11 cellular contexts compared by ENCODE assay signal in the genomic region with DNA sequence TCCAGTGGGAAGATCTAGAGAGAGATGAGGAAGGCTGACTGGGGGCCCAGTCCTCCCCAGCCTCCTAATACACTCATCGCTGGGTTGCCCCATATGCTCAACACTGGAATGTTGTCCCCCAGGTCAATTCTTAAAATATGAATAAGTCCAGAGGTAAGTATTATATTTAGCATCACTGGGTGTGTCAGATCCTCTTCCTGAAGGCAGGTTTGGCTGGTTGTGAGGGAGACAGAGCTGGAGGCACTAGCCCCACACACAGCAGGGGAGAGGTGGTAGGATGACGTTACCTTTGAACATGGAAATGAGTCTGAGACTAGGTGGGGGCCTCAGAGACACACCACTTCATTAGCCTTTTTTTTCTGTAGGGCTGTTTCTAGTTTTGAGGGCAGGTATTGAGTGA. TPM values are rescaled to one million over a fixed set of nuclear protein-coding genes. Genes with fewer than 3 reads are reported as not detected.
DNase-seq lines count a peak whose midpoint lies in the region; ATAC-seq, FAIRE-seq and TF ChIP-seq lines count a peak whose summit lies in the region.
"Had no signal": no experiment of that assay in that cellular context is flagged by ENCODE, and none has a peak within 500 bp of the region (broad histone marks: within the 10 kb centered on the region; RNA-seq: fewer than 3 reads in every experiment).

No MANE protein-coding gene starts in this region.

- intact Hi-C loops in psoas muscle (cut with DNase I), result no loop called here

- H3K27me3 ChIP-seq in fibroblast of lung (ENCODE audit: control insufficient read depth, insufficient read depth, low read length) (no peaks in the 10 kb centered on the region), psoas muscle (ENCODE audit: insufficient read depth in 3 of 3, low read length in 2 of 3) (peaks cover 0 to 13% (median 0%) of the 10 kb centered on the region in 3 donors)

- DNase-seq in A549 (ENCODE audit: low read depth in 1 of 2, low spot score in 1 of 2) (no peak), fibroblast of lung (ENCODE audit: low read depth in 2 of 2) (no peak), psoas muscle (no peak), NOMO-1 treated with dmso at 0.1 percent for 144 hours (lab: John Stamatoyannopoulos, UW; ENCODE audit: unreplicated experiment) (no peak), NCI-H69 (lab: John Stamatoyannopoulos, UW) (no peak)
- DNase-seq: NCI-H2081 treated with DMSO at 0.1 percent for 48 hours, small intestine had no signal

- ATAC-seq in A549 (no peak), psoas muscle (no peak), GM18867 (IDR thresholded peaks at IDR 0.05; ENCODE audit: unreplicated experiment) (no peak), GM21367 (IDR thresholded peaks at IDR 0.05; ENCODE audit: unreplicated experiment) (no peak)

- no peak for FAIRE-seq in A549 (lab: Jason Lieb, UNC)
- FAIRE-seq: small intestine had no signal

- H3K27ac ChIP-seq in A549 (peak overlapping the region; percentile 77 to 85), VCaP (0 out of 2 replicates have a peak overlapping the region, but pooled peaks have one; percentile 34), fibroblast of lung (ENCODE audit: insufficient read depth, low read length) (peak overlapping the region; percentile 94), psoas muscle (peak overlapping the region; percentile 68)

- H3K79me2 ChIP-seq in fibroblast of lung (ENCODE audit: control insufficient read depth, insufficient read depth, low read length), result no peaks in the 10 kb centered on the region

- H3K4me2 ChIP-seq in A549, result peak overlapping the region; percentile 88; the same call in 2 of the 3 replicates
- peak overlapping the region; percentile 34 for H3K4me2 ChIP-seq in fibroblast of lung (ENCODE audit: extremely low read depth, insufficient read depth, low read length)

- H3K4me1 ChIP-seq in A549, result peaks cover 42% of the 10 kb centered on the region
- H3K4me1 ChIP-seq in fibroblast of lung (ENCODE audit: control insufficient read depth, extremely low read depth, insufficient read depth, low read length), result peaks cover 32% of the 10 kb centered on the region
- H3K4me1 ChIP-seq in psoas muscle, result peaks cover 19% of the 10 kb centered on the region

- no peak for TF ChIP-seq CTCF in A549 (IDR thresholded peaks at IDR 0.05)
- no peak for TF ChIP-seq CTCF in VCaP (conservative IDR thresholded peaks at IDR 0.05)
- TF ChIP-seq CTCF in fibroblast of lung (conservative IDR thresholded peaks at IDR 0.05 in 1 of 2, IDR thresholded peaks at IDR 0.05 in 1 of 2; ENCODE audit: low read depth in 1 of 2, low read length in 2 of 2), result no peak
- TF ChIP-seq CTCF in psoas muscle (IDR thresholded peaks at IDR 0.05), result no peak

- no peak overlapping the region for H2AFZ ChIP-seq in fibroblast of lung (ENCODE audit: low read length)

- no peaks in the 10 kb centered on the region for H3K9me3 ChIP-seq in A549
- H3K9me3 ChIP-seq in fibroblast of lung (ENCODE audit: control insufficient read depth, insufficient read depth, low read depth, low read length), result no peaks in the 10 kb centered on the region
- no peaks in the 10 kb centered on the region for H3K9me3 ChIP-seq in psoas muscle

- no peak for TF ChIP-seq POLR2A in A549 (IDR thresholded peaks at IDR 0.05; ENCODE audit: low read length)

- H3K4me3 ChIP-seq in A549 (no peak overlapping the region), fibroblast of lung (replicated peaks in 1 of 4; ENCODE audit: control extremely low read depth in 1 of 4, insufficient read depth in 1 of 4, low read depth in 3 of 4, low read length in 4 of 4) (no peak overlapping the region), psoas muscle (no peak overlapping the region)
- H3K4me3 ChIP-seq: lung had no signal

- 90% methylated on average over 2 of the region's 2 CpGs for WGBS in A549 (ENCODE audit: missing lambda C conversion rate)
- WGBS in psoas muscle, 3 donors, result 97 to 98% (median 98%) methylated on average over 2 of the region's 2 CpGs

- no peak overlapping the region for H3K9ac ChIP-seq in fibroblast of lung (ENCODE audit: insufficient read depth, low read length)

- POLR2A ChIA-PET in A549 (lab: Yijun Ruan, JAX), result no interaction called here

- no peaks in the 10 kb centered on the region for H4K20me1 ChIP-seq in fibroblast of lung (ENCODE audit: control insufficient read depth, extremely low read depth, insufficient read depth, low read length)

- CTCF ChIA-PET in A549 (lab: Yijun Ruan, JAX), result interaction anchor here (4.1 to 7.5 kb wide), 3 partner anchors 9 to 181 kb away, joined by 28 to 51 read pairs (median 36); no protein-coding TSS in a partner anchor

- H3K36me3 ChIP-seq in fibroblast of lung (ENCODE audit: control insufficient read depth, insufficient read depth, low read length) (no peaks in the 10 kb centered on the region), psoas muscle (ENCODE audit: insufficient read depth in 1 of 2, low read depth in 1 of 2) (no peaks in the 10 kb centered on the region)

- no peak for TF ChIP-seq RAD21 in A549 (conservative IDR thresholded peaks at IDR 0.05 in 1 of 2, IDR thresholded peaks at IDR 0.05 in 1 of 2)

- TF ChIP-seq EP300 in A549 (IDR thresholded peaks at IDR 0.05), result no peak

TF ChIP-seq in A549, 52 proteins besides CTCF, POLR2A, EP300 and RAD21:
- TF ChIP-seq JUN (IDR thresholded peaks at IDR 0.05) (no peak), KDM5A (IDR thresholded peaks at IDR 0.05) (no peak), FOSL2 (IDR thresholded peaks at IDR 0.05) (no peak), FOSL2 (CRISPR knock-in tag; IDR thresholded peaks at IDR 0.05) (no peak), KDM1A (IDR thresholded peaks at IDR 0.05; ENCODE audit: low read depth) (no peak), HDAC2 (IDR thresholded peaks at IDR 0.05) (no peak), RNF2 (IDR thresholded peaks at IDR 0.05; ENCODE audit: borderline replicate concordance, low read depth) (no peak), TFCP2L1 (CRISPR knock-in tag; IDR thresholded peaks at IDR 0.05) (no peak)

RNA-seq across cellular contexts. Expression of a gene that starts 42.6 kb away (rescaled TPM):
- polyA plus RNA-seq in A549 (2011; rRNA removed), result 5.4 and 6.5 TPM in 2 replicates
- 1.1 and 1.5 TPM in 2 replicates for polyA plus RNA-seq in A549 (2012; cell fraction: cytosol; rRNA removed)
- 0.58 and 0.87 TPM in 2 replicates for polyA plus RNA-seq in A549 (2012; cell fraction: nucleus; rRNA removed)
- 1.9 to 2.3 TPM (median 2.2 TPM) in 3 replicates for polyA plus RNA-seq in A549 (2017; fragmentation: RNase III; extraction: RNeasy Plus Mini Kit Qiagen cat#74134 plus additional on column Dnase treatment)
- 4.5 TPM in 2 replicates for polyA minus RNA-seq in A549 (2011; rRNA and poly(A)+ RNA removed)
- 6.2 and 9.7 TPM in 2 replicates for total RNA-seq in fibroblast of lung
- 2.0 and 3.9 TPM in 2 replicates for polyA plus RNA-seq in fibroblast of lung
- 1.2 and 2.2 TPM in 2 replicates for polyA plus RNA-seq in fibroblast of lung (2012)
- polyA minus RNA-seq in fibroblast of lung (ENCODE audit: low replicate concordance), result 0.30 and 4.2 TPM in 2 replicates
- total RNA-seq in psoas muscle, result under 1 TPM in 3 of 4 donors, not detected in 1; 0.32 to 0.58 (median 0.39) TPM
- polyA plus RNA-seq in psoas muscle, result under 1 TPM in 2 of 3 donors, not detected in 1; 0.04 to 0.14 TPM

Comparison
In these comparisons a context has a peak if more than half of its experiments do, and no peak if none do; other contexts are left out.
1. H3K27ac ChIP-seq: peak in every context shown above with its lines; median percentile 94 in fibroblast of lung; 81 in A549; 68 in psoas muscle; 34 in VCaP.